ENCODE assay signal across 8 cellular contexts in genomic region chr2:201157694-201158093, GRCh38. TPM values are rescaled to one million over a fixed set of nuclear protein-coding genes. Genes with fewer than 3 reads are reported as not detected.
DNase-seq lines count a peak whose midpoint lies in the region; ATAC-seq, FAIRE-seq and TF ChIP-seq lines count a peak whose summit lies in the region.

No MANE protein-coding gene starts in this region.

- H3K27ac ChIP-seq in RWPE1 = peak overlapping the region; percentile 63
- peak overlapping the region; percentile 54 for H3K27ac ChIP-seq in smooth muscle cell (ENCODE audit: low read depth)

- 86% methylated on average over 4 of the region's 4 CpGs for WGBS in smooth muscle cell (ENCODE audit: low lambda C conversion rate)

- H4K20me1 ChIP-seq in smooth muscle cell (ENCODE audit: low read depth) = no peaks in the 10 kb centered on the region

- no peak for TF ChIP-seq POLR2A in GM12892 (IDR thresholded peaks at IDR 0.05; ENCODE audit: low read depth, low read length)

- FAIRE-seq in GM12892 (lab: Jason Lieb, UNC) = peak; percentile 17
- FAIRE-seq in HTR-8/SVneo (lab: Jason Lieb, UNC) = no peak

- H2AFZ ChIP-seq in smooth muscle cell (ENCODE audit: low read depth) = peak overlapping the region; percentile 12

- TF ChIP-seq CTCF in RWPE1 (conservative IDR thresholded peaks at IDR 0.05; ENCODE audit: low read depth) = no peak
- TF ChIP-seq CTCF in smooth muscle cell (IDR thresholded peaks at IDR 0.05; ENCODE audit: borderline replicate concordance, insufficient read depth, poor library complexity, severe bottlenecking) = no peak

- H3K9ac ChIP-seq in smooth muscle cell (ENCODE audit: low read depth) = peak overlapping the region; percentile 0

- CTCF ChIA-PET in RWPE1 (lab: Yijun Ruan, JAX) = interaction anchor here (0.7 to 1.7 kb wide), 9 partner anchors 13 to 375 kb away, joined by 3 to 7 read pairs (median 3); partner anchors contain the start of gene CFLAR

- ATAC-seq in HG02678 (IDR thresholded peaks at IDR 0.05; ENCODE audit: unreplicated experiment) = peak; percentile 8

- H3K4me2 ChIP-seq in smooth muscle cell = no peak overlapping the region

- H3K27me3 ChIP-seq in smooth muscle cell (ENCODE audit: low read depth) = no peaks in the 10 kb centered on the region

- H3K36me3 ChIP-seq in smooth muscle cell (ENCODE audit: low read depth) = peaks cover 2% of the 10 kb centered on the region

- H3K4me3 ChIP-seq in smooth muscle cell = no peak overlapping the region

- DNase-seq in GM12892 (ENCODE audit: insufficient read length) (no peak), RWPE1 (ENCODE audit: low spot score) (no peak), fibroblast of gingiva (ENCODE audit: low read depth) (peak; percentile 32), smooth muscle cell (lab: John Stamatoyannopoulos, UW; ENCODE audit: unreplicated experiment) (no peak), HTR-8/SVneo (ENCODE audit: insufficient read length, low spot score) (no peak), NCI-H146 (lab: John Stamatoyannopoulos, UW) (no peak), T1000 (lab: John Stamatoyannopoulos, UW) (no peak)

- H3K4me1 ChIP-seq in smooth muscle cell (ENCODE audit: low read depth) = no peaks in the 10 kb centered on the region

- H3K79me2 ChIP-seq in smooth muscle cell (ENCODE audit: low read depth) = no peaks in the 10 kb centered on the region

- POLR2A ChIA-PET in RWPE1 (lab: Yijun Ruan, JAX; ENCODE audit: low non-redundant PET) = no interaction called here

- no peaks in the 10 kb centered on the region for H3F3A ChIP-seq in smooth muscle cell (ENCODE audit: low read depth)

- H3K9me3 ChIP-seq in smooth muscle cell (replicated peaks; ENCODE audit: low read depth) = no peaks in the 10 kb centered on the region

RNA-seq across cellular contexts. Expression of gene CASP10, which starts 25.2 kb away (rescaled TPM):
- 7.7 TPM for polyA plus RNA-seq in GM12892 (2012; ENCODE audit: missing spikeins)
- total RNA-seq in smooth muscle cell = 0.36 and 0.90 TPM in 2 replicates
- polyA plus RNA-seq in smooth muscle cell = 0.86 and 1.1 TPM in 2 replicates

RNA-seq across cellular contexts. Expression of gene CFLAR, which starts 41.7 kb away (rescaled TPM):
- polyA plus RNA-seq in GM12892 (2012; ENCODE audit: missing spikeins) = 246 TPM
- 27.1 and 42.5 TPM in 2 replicates for total RNA-seq in smooth muscle cell
- 16.0 and 24.0 TPM in 2 replicates for polyA plus RNA-seq in smooth muscle cell
